8 cellular contexts compared by ENCODE assay signal in the genomic region with DNA sequence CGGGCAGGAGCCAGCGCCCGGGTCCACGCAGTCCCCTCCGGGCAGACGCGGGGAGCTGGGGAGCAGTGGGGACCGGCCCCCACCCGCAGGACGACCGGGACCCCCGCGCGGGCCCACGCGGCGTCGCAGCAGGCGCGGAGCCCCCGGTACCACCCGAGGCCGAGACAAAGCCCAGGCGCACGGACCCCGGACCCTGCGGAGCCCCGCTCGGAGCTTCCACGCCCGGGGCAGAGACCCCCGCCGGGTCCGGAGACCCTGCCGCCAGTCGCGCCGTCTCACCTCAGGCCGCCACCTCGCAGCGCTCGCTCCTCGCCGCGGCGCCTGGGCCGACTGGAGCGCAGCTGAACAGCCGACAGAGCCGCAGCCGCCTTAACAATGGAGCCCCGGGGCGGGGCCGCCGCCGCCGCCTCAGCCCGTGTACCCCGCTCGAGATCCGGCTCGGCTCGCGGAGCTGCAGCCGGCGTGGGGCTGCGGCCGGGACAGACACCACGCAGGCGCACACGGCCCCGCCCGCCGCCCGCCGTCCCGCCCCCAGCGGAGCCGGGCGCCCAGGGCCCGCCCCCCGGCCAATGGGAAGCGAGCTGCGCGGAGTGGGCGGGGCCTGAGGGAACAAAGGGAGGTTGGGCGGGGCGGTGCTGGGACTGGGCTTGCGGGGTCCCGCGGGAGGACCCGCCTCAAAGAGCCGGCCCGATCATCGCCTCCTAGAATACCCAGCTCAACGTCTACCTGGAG. TPM values are rescaled to one million over a fixed set of nuclear protein-coding genes. Genes with fewer than 3 reads are reported as not detected.
DNase-seq lines count a peak whose midpoint lies in the region; ATAC-seq and TF ChIP-seq lines count a peak whose summit lies in the region.

A gene with protein sequence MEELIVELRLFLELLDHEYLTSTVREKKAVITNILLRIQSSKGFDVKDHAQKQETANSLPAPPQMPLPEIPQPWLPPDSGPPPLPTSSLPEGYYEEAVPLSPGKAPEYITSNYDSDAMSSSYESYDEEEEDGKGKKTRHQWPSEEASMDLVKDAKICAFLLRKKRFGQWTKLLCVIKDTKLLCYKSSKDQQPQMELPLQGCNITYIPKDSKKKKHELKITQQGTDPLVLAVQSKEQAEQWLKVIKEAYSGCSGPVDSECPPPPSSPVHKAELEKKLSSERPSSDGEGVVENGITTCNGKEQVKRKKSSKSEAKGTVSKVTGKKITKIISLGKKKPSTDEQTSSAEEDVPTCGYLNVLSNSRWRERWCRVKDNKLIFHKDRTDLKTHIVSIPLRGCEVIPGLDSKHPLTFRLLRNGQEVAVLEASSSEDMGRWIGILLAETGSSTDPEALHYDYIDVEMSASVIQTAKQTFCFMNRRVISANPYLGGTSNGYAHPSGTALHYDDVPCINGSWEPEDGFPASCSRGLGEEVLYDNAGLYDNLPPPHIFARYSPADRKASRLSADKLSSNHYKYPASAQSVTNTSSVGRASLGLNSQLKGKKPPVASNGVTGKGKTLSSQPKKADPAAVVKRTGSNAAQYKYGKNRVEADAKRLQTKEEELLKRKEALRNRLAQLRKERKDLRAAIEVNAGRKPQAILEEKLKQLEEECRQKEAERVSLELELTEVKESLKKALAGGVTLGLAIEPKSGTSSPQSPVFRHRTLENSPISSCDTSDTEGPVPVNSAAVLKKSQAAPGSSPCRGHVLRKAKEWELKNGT (minus strand): TSS at position 485 of the 732 bp plus-strand sequence. CDS start 67,783 bp downstream, outside the sequence.

- TF ChIP-seq CTCF in BJ (IDR thresholded peaks at IDR 0.05; ENCODE audit: insufficient read depth, low read depth, low read length), result no peak

- CTCF ChIA-PET in BJ (lab: Yijun Ruan, JAX), result interaction anchor here (0.6 to 3.2 kb wide), 7 partner anchors 11 to 138 kb away, joined by 3 to 18 read pairs (median 5); no protein-coding TSS in a partner anchor
- CTCF ChIA-PET in naive thymus-derived CD4-positive, alpha-beta T cell (lab: Charles Lee), result interaction anchor here (0.7 to 1.9 kb wide), 4 partner anchors 30 to 75 kb away, joined by 3 to 5 read pairs (median 4); no protein-coding TSS in a partner anchor

- H3K4me1 Mint-ChIP-seq in naive thymus-derived CD4-positive, alpha-beta T cell, result peaks cover 16 to 42% (median 33%) of the 10 kb centered on the region in 7 donors

- H3K36me3 Mint-ChIP-seq in naive thymus-derived CD4-positive, alpha-beta T cell, result no peaks in the 10 kb centered on the region

- POLR2A ChIA-PET in BJ (lab: Charles Lee), result interaction anchor here (0.8 kb wide), 1 partner anchor 111 kb away, joined by 3 read pairs; no protein-coding TSS in a partner anchor
- POLR2A ChIA-PET in naive thymus-derived CD4-positive, alpha-beta T cell (lab: Charles Lee), result interaction anchor here (0.8 to 3.2 kb wide), 11 partner anchors 12 to 118 kb away, joined by 3 to 24 read pairs (median 5); no protein-coding TSS in a partner anchor

- no peaks in the 10 kb centered on the region for H3K27me3 ChIP-seq in BJ (ENCODE audit: control insufficient read depth, insufficient read depth, low read length)
- H3K27me3 ChIP-seq in naive thymus-derived CD4-positive, alpha-beta T cell (ENCODE audit: control insufficient read depth in 2 of 2, insufficient read depth in 2 of 2, low read length in 2 of 2), result no peaks in the 10 kb centered on the region

- peak within 1 kb of the TSS; percentile 78 for H3K27ac ChIP-seq in naive thymus-derived CD4-positive, alpha-beta T cell (ENCODE audit: low read depth, low read length)

- DNase-seq in BJ (ENCODE audit: low read depth), result peak; percentile 29
- peak; percentile 90 for DNase-seq in HPDE6-E6E7 (ENCODE audit: extremely low spot score)
- DNase-seq in RPMI8226, result peak; percentile 59
- peak; percentile 87 for DNase-seq in activated T-helper 9 cell treated with anti-CD3 and anti-CD28 coated beads, Interleukin-2, amount 50 U/mL, for 16 hours (ENCODE audit: low read depth)
- peak; percentile 71 for DNase-seq in fibroblast of peridontal ligament (ENCODE audit: extremely low read depth)
- peak; percentile 84 to 95 (median 89) for DNase-seq in naive thymus-derived CD4-positive, alpha-beta T cell
- DNase-seq in stimulated activated CD8-positive, alpha-beta memory T cell treated with anti-CD3 and anti-CD28 coated beads, Interleukin-7, amount 100 ng/mL, for 4 hours (ENCODE audit: low read depth in 2 of 2), result peak; percentile 70 to 81

- peaks cover 0 to 30% (median 0%) of the 10 kb centered on the region in 5 donors for H3K27me3 Mint-ChIP-seq in naive thymus-derived CD4-positive, alpha-beta T cell

- intact Hi-C loops in naive thymus-derived CD4-positive, alpha-beta T cell (cut with micrococcal nuclease), result loop anchor here (1.0 to 5.0 kb wide), 15 partner anchors 22 to 1213 kb away; a partner anchor contains a TSS

- peaks cover 0 to 2% (median 0%) of the 10 kb centered on the region in 11 donors for H3K9me3 Mint-ChIP-seq in naive thymus-derived CD4-positive, alpha-beta T cell

- H3K4me1 ChIP-seq in naive thymus-derived CD4-positive, alpha-beta T cell (ENCODE audit: control insufficient read depth in 2 of 2, insufficient read depth in 2 of 2, low read length in 2 of 2), result peaks cover 10 to 12% of the 10 kb centered on the region in 2 donors

- peak within 1 kb of the TSS in 4 of 9 donors; percentile 63 to 89 (median 74) for H3K27ac Mint-ChIP-seq in naive thymus-derived CD4-positive, alpha-beta T cell

- no peaks in the 10 kb centered on the region for H3K36me3 ChIP-seq in BJ (ENCODE audit: control insufficient read depth, insufficient read depth, low read length)
- H3K36me3 ChIP-seq in naive thymus-derived CD4-positive, alpha-beta T cell (ENCODE audit: control insufficient read depth in 2 of 3, insufficient read depth in 3 of 3, low read length in 3 of 3), result no peaks in the 10 kb centered on the region

- peak within 1 kb of the TSS; percentile 59 for H3K4me3 ChIP-seq in BJ (ENCODE audit: low read depth, low read length)
- H3K4me3 ChIP-seq in naive thymus-derived CD4-positive, alpha-beta T cell (ENCODE audit: low read length), result peak within 1 kb of the TSS; percentile 68

- peak within 1 kb of the TSS; percentile 64 to 91 (median 74) for H3K4me3 Mint-ChIP-seq in naive thymus-derived CD4-positive, alpha-beta T cell

- peak; percentile 92 for ATAC-seq in GM19452 (IDR thresholded peaks at IDR 0.05; ENCODE audit: unreplicated experiment)
- ATAC-seq in naive thymus-derived CD4-positive, alpha-beta T cell, result peak; percentile 95

- no peaks in the 10 kb centered on the region for H3K9me3 ChIP-seq in naive thymus-derived CD4-positive, alpha-beta T cell (ENCODE audit: control insufficient read depth in 2 of 3, low read length in 3 of 3)

RNA-seq across cellular contexts. Expression of the gene that starts here (rescaled TPM):
- polyA plus RNA-seq in BJ (2011; rRNA removed), result 28.9 and 48.5 TPM in 2 replicates
- polyA minus RNA-seq in BJ (2011; rRNA and poly(A)+ RNA removed), result 34.3 and 39.1 TPM in 2 replicates
- 10 to 100 TPM in 3 of 5 experiments, 1 to 10 TPM in 2; 8.6 to 27.2 (median 13.3) TPM for total RNA-seq in naive thymus-derived CD4-positive, alpha-beta T cell
- polyA plus RNA-seq in naive thymus-derived CD4-positive, alpha-beta T cell, result 1 to 10 TPM; 2.2 to 7.4 TPM

Comparison
In these comparisons a context has a peak if more than half of its experiments do, and no peak if none do; other contexts are left out.
1. Peak in every context shown above with its lines: DNase-seq, ATAC-seq, H3K4me3 ChIP-seq and H3K27ac ChIP-seq.
2. DNase-seq: peak in every context shown above with its lines; median percentile 90 in HPDE6-E6E7; 89 in naive thymus-derived CD4-positive, alpha-beta T cell; 87 in activated T-helper 9 cell treated with anti-CD3 and anti-CD28 coated beads, Interleukin-2, amount 50 U/mL, for 16 hours; 76 in stimulated activated CD8-positive, alpha-beta memory T cell treated with anti-CD3 and anti-CD28 coated beads, Interleukin-7, amount 100 ng/mL, for 4 hours; 71 in fibroblast of peridontal ligament; 59 in RPMI8226; 29 in BJ.